ENCODE assay signal across 8 cellular contexts in genomic region chr1:42657981-42658879, GRCh38. TPM values are rescaled to one million over a fixed set of nuclear protein-coding genes. Genes with fewer than 3 reads are reported as not detected.
DNase-seq lines count a peak whose midpoint lies in the region; ATAC-seq, FAIRE-seq and TF ChIP-seq lines count a peak whose summit lies in the region.

TSS of gene PPIH (plus strand) at chr1:42658423. CDS start at chr1:42658447, 24 bp downstream.

- H3K27me3 ChIP-seq in body of pancreas: no peaks in the 10 kb centered on the region

- H3K36me3 ChIP-seq in body of pancreas (replicated peaks in 1 of 2; ENCODE audit: insufficient read depth in 1 of 2, low read depth in 2 of 2): no peaks in the 10 kb centered on the region

- H3K9me3 ChIP-seq in body of pancreas: no peaks in the 10 kb centered on the region

- WGBS in body of pancreas, 2 donors: 0% methylated on average over 13 to 53 of the region's 53 CpGs

- ATAC-seq in GM18519 (IDR thresholded peaks at IDR 0.05; ENCODE audit: low FRiP score, unreplicated experiment) (peak; percentile 86), HG03060 (IDR thresholded peaks at IDR 0.05; ENCODE audit: low read depth, unreplicated experiment) (peak; percentile 80), body of pancreas (peak; percentile 100), sciatic nerve (peak; percentile 100)

- peaks cover 13% of the 10 kb centered on the region for H3K4me1 ChIP-seq in body of pancreas

- TF ChIP-seq POLR2A in body of pancreas (IDR thresholded peaks at IDR 0.05): peak in 2 of 3 donors; percentile 73 to 76

- peak within 1 kb of the TSS; percentile 50 to 68 for H3K4me3 ChIP-seq in body of pancreas

- peak within 1 kb of the TSS; percentile 66 to 90 (median 76) for H3K27ac ChIP-seq in body of pancreas

- DNase-seq in A172 (ENCODE audit: low spot score) (peak; percentile 82), NCI-H2107 treated with DMSO at 0.1 percent for 48 hours (lab: John Stamatoyannopoulos, UW; ENCODE audit: unreplicated experiment) (peak; percentile 90), body of pancreas (peak; percentile 94 to 97 (median 94)), iPS DF 19.7 (ENCODE audit: low read depth, low spot score) (peak; percentile 83), sciatic nerve (ENCODE audit: low spot score) (peak; percentile 96)

- TF ChIP-seq CTCF in body of pancreas (IDR thresholded peaks at IDR 0.05): peak in 5 of 7 experiments; percentile 19 to 72 (median 61)

- intact Hi-C loops in body of pancreas (cut with DNase I): no loop called here
- intact Hi-C loops in sciatic nerve (cut with DNase I): no loop called here

- FAIRE-seq in TTC549 (lab: Jason Lieb, UNC): peak; percentile 15

RNA-seq across cellular contexts. Expression of gene PPIH, which starts in this region (rescaled TPM):
- 74.9 and 114 TPM in 2 replicates for total RNA-seq in A172 (2014; rRNA removed; shearing (Covaris generic))
- total RNA-seq in body of pancreas (1 to 10 TPM; 4.6 to 7.8 TPM), sciatic nerve (20.6 TPM)

Comparison
In these comparisons a context has a peak if more than half of its experiments do, and no peak if none do; other contexts are left out.
1. Peak in every context shown above with its lines: DNase-seq, ATAC-seq, H3K4me3 ChIP-seq and H3K27ac ChIP-seq.